18 cellular contexts compared by ENCODE assay signal in genomic region chr13:33405371-33405770, GRCh38.
"Had no signal": no experiment of that assay in that cellular context is flagged by ENCODE, and none has a peak within 500 bp of the region (broad histone marks: within the 10 kb centered on the region; RNA-seq: fewer than 3 reads in every experiment).

No MANE protein-coding gene starts in this region.

- DNase-seq: dermis blood vessel endothelial cell; dorsolateral prefrontal cortex; effector CD4-positive, alpha-beta T cell; effector memory CD4-positive, alpha-beta T cell; foreskin keratinocyte; heart left ventricle; hypothalamus; immature natural killer cell; islet precursor cell; kidney; kidney glomerular epithelial cell; left cardiac atrium; left lung; left ventricle myocardium superior; lower lobe of right lung; mesendoderm; mucosa of descending colon had no signal

- H3K4me1 Mint-ChIP-seq: immature natural killer cell had no signal

- ATAC-seq: foreskin keratinocyte, gastroesophageal sphincter, heart left ventricle, left cardiac atrium, left lung, left ventricle myocardium superior, lower lobe of right lung, mucosa of descending colon had no signal

- H3K4me3 Mint-ChIP-seq: immature natural killer cell had no signal

- H3K36me3 Mint-ChIP-seq: immature natural killer cell had no signal

- H3K27ac Mint-ChIP-seq: immature natural killer cell had no signal
